In genomic region chr16:56889206-56889605, GRCh38 we compare ENCODE assay signal across 16 cellular contexts. TPM values are rescaled to one million over a fixed set of nuclear protein-coding genes. Genes with fewer than 3 reads are reported as not detected.
DNase-seq lines count a peak whose midpoint lies in the region; ATAC-seq and TF ChIP-seq lines count a peak whose summit lies in the region.
"Had no signal": no experiment of that assay in that cellular context is flagged by ENCODE, and none has a peak within 500 bp of the region (broad histone marks: within the 10 kb centered on the region; RNA-seq: fewer than 3 reads in every experiment).

No MANE protein-coding gene starts in this region.

- H2AFZ ChIP-seq in SK-N-SH (ENCODE audit: low read depth), result no peak overlapping the region

- no peak for DNase-seq in SK-N-SH
- DNase-seq in memory B cell (ENCODE audit: low spot score in 2 of 2), result no peak
- no peak for DNase-seq in DMS53 treated with DMSO at 0.1 percent for 48 hours (lab: John Stamatoyannopoulos, UW; ENCODE audit: unreplicated experiment)
- no peak for DNase-seq in central memory CD4-positive, alpha-beta T cell
- no peak for DNase-seq in posterior cingulate gyrus
- DNase-seq: activated CD4-positive, alpha-beta T cell treated with anti-CD3 and anti-CD28 coated beads, Interleukin-2, amount 50 U/mL, for 4 hours; activated T-cell treated with anti-CD3 and anti-CD28 coated beads, Interleukin-2, amount 50 U/mL, for 4 hours; Calu3; NCI-H146; NCI-H446; sigmoid colon had no signal

- H3K27ac ChIP-seq in SK-N-SH (ENCODE audit: low read depth in 2 of 2, low read length in 1 of 2), result no peak overlapping the region
- H3K27ac ChIP-seq: sigmoid colon, SJSA1 had no signal

- no peak overlapping the region for H3K4me2 ChIP-seq in SK-N-SH

- no peaks in the 10 kb centered on the region for H4K20me1 ChIP-seq in SK-N-SH (ENCODE audit: insufficient read depth)

- TF ChIP-seq RAD21 in SK-N-SH (IDR thresholded peaks at IDR 0.05; ENCODE audit: low read length), result no peak

- ATAC-seq in GM18502 (IDR thresholded peaks at IDR 0.05; ENCODE audit: poor library complexity, unreplicated experiment) (peak; percentile 35), HG02759 (IDR thresholded peaks at IDR 0.05; ENCODE audit: unreplicated experiment) (peak; percentile 38), memory B cell (ENCODE audit: low read depth) (peak; percentile 31), HG02840 (IDR thresholded peaks at IDR 0.05; ENCODE audit: low FRiP score, unreplicated experiment) (no peak)
- ATAC-seq: activated T-cell treated with anti-CD3 and anti-CD28 coated beads, Interleukin-2, amount 50 U/mL, for 4 hours had no signal

- H3K36me3 Mint-ChIP-seq in memory B cell, result peaks cover 2% of the 10 kb centered on the region
- H3K36me3 Mint-ChIP-seq: mesothelial cell of epicardium had no signal

- H3K27me3 Mint-ChIP-seq in memory B cell, result no peaks in the 10 kb centered on the region

- H3K9me3 Mint-ChIP-seq in memory B cell, result no peaks in the 10 kb centered on the region
- H3K9me3 Mint-ChIP-seq: activated T-cell treated with anti-CD3 and anti-CD28 coated beads, Interleukin-2, amount 50 U/mL, for 4 hours; mesothelial cell of epicardium had no signal

- no peaks in the 10 kb centered on the region for H3K36me3 ChIP-seq in SK-N-SH (replicated peaks in 1 of 2; ENCODE audit: control insufficient read depth in 1 of 2, insufficient read depth in 2 of 2, low read length in 1 of 2)
- H3K36me3 ChIP-seq: sigmoid colon, SJSA1 had no signal

- no peaks in the 10 kb centered on the region for H3K79me2 ChIP-seq in SK-N-SH (ENCODE audit: insufficient read depth)

- intact Hi-C loops in posterior cingulate gyrus (cut with DNase I), result no loop called here

- no peaks in the 10 kb centered on the region for H3K9me3 ChIP-seq in SK-N-SH
- H3K9me3 ChIP-seq: sigmoid colon, SJSA1 had no signal

- H3K27ac Mint-ChIP-seq in memory B cell, result peak overlapping the region; percentile 72
- H3K27ac Mint-ChIP-seq: mesothelial cell of epicardium had no signal

- no peaks in the 10 kb centered on the region for H3K9me2 ChIP-seq in SK-N-SH

- POLR2A ChIA-PET in SK-N-SH (lab: Yijun Ruan, JAX), result no interaction called here

- TF ChIP-seq CTCF in SK-N-SH (IDR thresholded peaks at IDR 0.05), result no peak

- peak overlapping the region; percentile 70 for H3K4me3 Mint-ChIP-seq in memory B cell
- H3K4me3 Mint-ChIP-seq: activated T-cell treated with anti-CD3 and anti-CD28 coated beads, Interleukin-2, amount 50 U/mL, for 4 hours; mesothelial cell of epicardium had no signal

- CTCF ChIA-PET in SK-N-SH (lab: Yijun Ruan, JAX), result interaction anchor here (1.5 kb wide), 1 partner anchor 14 kb away, joined by 4 read pairs; no protein-coding TSS in a partner anchor

- TF ChIP-seq EP300 in SK-N-SH (IDR thresholded peaks at IDR 0.05; ENCODE audit: borderline replicate concordance in 1 of 2, low read depth in 1 of 2, low read length in 1 of 2), result no peak

- H3K27me3 ChIP-seq in SK-N-SH (ENCODE audit: insufficient read depth), result no peaks in the 10 kb centered on the region
- H3K27me3 ChIP-seq: sigmoid colon, SJSA1 had no signal

- H3K4me3 ChIP-seq in SK-N-SH (ENCODE audit: low read depth in 2 of 2, low read length in 1 of 2), result no peak overlapping the region
- H3K4me3 ChIP-seq: sigmoid colon, SJSA1 had no signal

- H3K4me1 Mint-ChIP-seq in memory B cell, result peaks cover 11% of the 10 kb centered on the region
- H3K4me1 Mint-ChIP-seq: mesothelial cell of epicardium had no signal

- no peak overlapping the region for H3K9ac ChIP-seq in SK-N-SH

- no peaks in the 10 kb centered on the region for H3F3A ChIP-seq in SK-N-SH (replicated peaks; ENCODE audit: insufficient read depth)

- H3K4me1 ChIP-seq in SK-N-SH (ENCODE audit: control insufficient read depth in 1 of 2, insufficient read depth in 2 of 2, low read depth in 1 of 2, low read length in 1 of 2), result no peaks in the 10 kb centered on the region
- H3K4me1 ChIP-seq: sigmoid colon, SJSA1 had no signal

- WGBS in SK-N-SH (ENCODE audit: low lambda C conversion rate), result 92% methylated on average over 5 of the region's 5 CpGs

TF ChIP-seq in SK-N-SH, 30 proteins besides CTCF, POLR2A, EP300 and RAD21:
- TF ChIP-seq PBX3 (IDR thresholded peaks at IDR 0.05) (0 out of 2 replicates have a peak, but pooled peaks have one; percentile 11), GABPA (IDR thresholded peaks at IDR 0.05; ENCODE audit: low read depth) (no peak)

RNA-seq across cellular contexts. Expression of gene SLC12A3, which starts 24.2 kb away (rescaled TPM):
- not detected in 2 replicates for polyA plus RNA-seq in SK-N-SH (2012; rRNA removed)
- polyA plus RNA-seq in SK-N-SH (2012; cell fraction: cytosol; rRNA removed), result not detected in 2 replicates
- polyA plus RNA-seq in SK-N-SH (2012; cell fraction: nucleus; rRNA removed), result not detected in 2 replicates

RNA-seq across cellular contexts. Expression of gene HERPUD1, which starts 42.7 kb away (rescaled TPM):
- polyA plus RNA-seq in SK-N-SH (2012; rRNA removed), result 46.3 and 71.1 TPM in 2 replicates
- polyA plus RNA-seq in SK-N-SH (2012; cell fraction: cytosol; rRNA removed), result 49.4 and 54.4 TPM in 2 replicates
- 37.9 and 75.2 TPM in 2 replicates for polyA plus RNA-seq in SK-N-SH (2012; cell fraction: nucleus; rRNA removed)
